ENCODE assay signal across 16 cellular contexts in the genomic region with DNA sequence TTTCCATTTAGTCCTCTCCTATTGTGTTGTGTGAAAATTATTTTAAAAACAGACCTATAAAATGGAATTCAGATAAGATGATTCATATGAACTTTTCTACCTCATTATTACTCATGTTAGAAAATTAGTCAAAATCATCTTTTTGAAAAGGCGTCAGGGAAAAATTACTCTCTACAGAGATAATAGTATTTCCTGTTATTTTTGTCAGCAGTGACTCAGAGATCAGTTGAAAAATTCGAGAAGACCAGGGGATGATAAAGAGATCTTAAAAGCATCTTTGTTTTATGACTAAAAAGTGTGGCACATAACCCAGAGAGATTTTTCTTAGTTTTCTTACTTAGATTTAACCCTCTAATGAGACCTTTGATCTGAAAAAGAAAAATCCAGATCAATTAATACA.
DNase-seq lines count a peak whose midpoint lies in the region; ATAC-seq, FAIRE-seq and TF ChIP-seq lines count a peak whose summit lies in the region.
"Had no signal": no experiment of that assay in that cellular context is flagged by ENCODE, and none has a peak within 500 bp of the region (broad histone marks: within the 10 kb centered on the region; RNA-seq: fewer than 3 reads in every experiment).

No MANE protein-coding gene starts in this region.

- H2BK12ac ChIP-seq in mesenchymal stem cell (ENCODE audit: low read length in 2 of 2) = no peak overlapping the region

- H3K4me3 ChIP-seq in brain microvascular endothelial cell (ENCODE audit: low read depth, low read length) = no peak overlapping the region
- H3K4me3 ChIP-seq in mesenchymal stem cell (ENCODE audit: insufficient read depth in 1 of 2, low read depth in 1 of 2, low read length in 2 of 2) = no peak overlapping the region
- H3K4me3 ChIP-seq in gastroesophageal sphincter = no peak overlapping the region
- H3K4me3 ChIP-seq: thoracic aorta had no signal

- WGBS in mesenchymal stem cell = no CpG with 5 or more reads among the region's 2 CpGs
- 18 to 90% methylated on average over 2 of the region's 2 CpGs for WGBS in gastroesophageal sphincter (ENCODE audit: low coverage in 1 of 2), 2 donors

- no peak overlapping the region for H2AFZ ChIP-seq in mesenchymal stem cell (ENCODE audit: low read depth, low read length)

- in situ Hi-C loops in brain microvascular endothelial cell (cut with HindIII; ENCODE audit: low pct_ligation_motif_present, low sequenced_read_pairs) = no loop called here

- H2BK15ac ChIP-seq in mesenchymal stem cell (ENCODE audit: low read depth, poor library complexity, severe bottlenecking) = no peak overlapping the region

- no peak overlapping the region for H3K27ac Mint-ChIP-seq in activated CD8-positive, alpha-beta memory T cell treated with anti-CD3 and anti-CD28 coated beads, Interleukin-2, amount 10 ng/mL, durations not matched to agents 7 days and 5 days
- H3K27ac Mint-ChIP-seq: activated CD4-positive, alpha-beta T cell treated with anti-CD3 and anti-CD28 coated beads, Interleukin-2, amount 10 ng/mL, durations not matched to agents 7 days and 5 days; activated naive CD8-positive, alpha-beta T cell treated with anti-CD3 and anti-CD28 coated beads, Interleukin-2, amount 10 ng/mL, durations not matched to agents 7 days and 5 days; CD8-positive, alpha-beta memory T cell; dendritic cell treated with granulocyte-macrophage colony-stimulating factor and Interleukin-4, amounts not matched to agents 40 ng/mL and 50 ng/mL, for 4 days; naive thymus-derived CD8-positive, alpha-beta T cell had no signal

- no peak for TF ChIP-seq EP300 in gastroesophageal sphincter (IDR thresholded peaks at IDR 0.05)

- H3K4ac ChIP-seq in mesenchymal stem cell (ENCODE audit: low read depth in 1 of 2, low read length in 2 of 2) = no peak overlapping the region

- no peak overlapping the region for H3K14ac ChIP-seq in mesenchymal stem cell (ENCODE audit: low read length in 2 of 2)

- H3K36me3 ChIP-seq in brain microvascular endothelial cell (replicated peaks) (no peaks in the 10 kb centered on the region), mesenchymal stem cell (ENCODE audit: control insufficient read depth in 1 of 2, insufficient read depth in 2 of 2, low read depth in 1 of 2, low read length in 2 of 2) (no peaks in the 10 kb centered on the region), gastroesophageal sphincter (no peaks in the 10 kb centered on the region)
- H3K36me3 ChIP-seq: thoracic aorta had no signal

- H2BK120ac ChIP-seq in mesenchymal stem cell (ENCODE audit: low read depth, low read length) = no peak overlapping the region

- TF ChIP-seq POLR2A in gastroesophageal sphincter (IDR thresholded peaks at IDR 0.05) = no peak

- no peak overlapping the region for H3K4me3 Mint-ChIP-seq in activated CD8-positive, alpha-beta memory T cell treated with anti-CD3 and anti-CD28 coated beads, Interleukin-2, amount 10 ng/mL, durations not matched to agents 7 days and 5 days
- H3K4me3 Mint-ChIP-seq: activated CD4-positive, alpha-beta T cell treated with anti-CD3 and anti-CD28 coated beads, Interleukin-2, amount 10 ng/mL, durations not matched to agents 7 days and 5 days; activated naive CD8-positive, alpha-beta T cell treated with anti-CD3 and anti-CD28 coated beads, Interleukin-2, amount 10 ng/mL, durations not matched to agents 7 days and 5 days; CD8-positive, alpha-beta memory T cell; dendritic cell treated with granulocyte-macrophage colony-stimulating factor and Interleukin-4, amounts not matched to agents 40 ng/mL and 50 ng/mL, for 4 days; naive thymus-derived CD8-positive, alpha-beta T cell had no signal

- no peak overlapping the region for H3K9ac ChIP-seq in mesenchymal stem cell (ENCODE audit: low read length)

- CTCF ChIA-PET in activated CD8-positive, alpha-beta memory T cell treated with anti-CD3 and anti-CD28 coated beads, Interleukin-2, amount 10 ng/mL, durations not matched to agents 7 days and 5 days (lab: Charles Lee) = no interaction called here

- H3K9me3 ChIP-seq in mesenchymal stem cell (ENCODE audit: control insufficient read depth, low read length) (no peaks in the 10 kb centered on the region), gastroesophageal sphincter (no peaks in the 10 kb centered on the region)

- H3K27ac ChIP-seq in brain microvascular endothelial cell (peak overlapping the region; percentile 24), mesenchymal stem cell (ENCODE audit: low read length, poor library complexity, severe bottlenecking) (no peak overlapping the region), gastroesophageal sphincter (no peak overlapping the region)
- H3K27ac ChIP-seq: thoracic aorta had no signal

- no peaks in the 10 kb centered on the region for H3K36me3 Mint-ChIP-seq in activated CD8-positive, alpha-beta memory T cell treated with anti-CD3 and anti-CD28 coated beads, Interleukin-2, amount 10 ng/mL, durations not matched to agents 7 days and 5 days
- H3K36me3 Mint-ChIP-seq: activated naive CD8-positive, alpha-beta T cell treated with anti-CD3 and anti-CD28 coated beads, Interleukin-2, amount 10 ng/mL, durations not matched to agents 7 days and 5 days; CD8-positive, alpha-beta memory T cell; naive thymus-derived CD8-positive, alpha-beta T cell had no signal

- no peak overlapping the region for H4K8ac ChIP-seq in mesenchymal stem cell (ENCODE audit: low read length)

- no peaks in the 10 kb centered on the region for H3K79me1 ChIP-seq in mesenchymal stem cell (replicated peaks; ENCODE audit: low read length, poor library complexity, severe bottlenecking)

- H3K4me1 Mint-ChIP-seq in activated CD8-positive, alpha-beta memory T cell treated with anti-CD3 and anti-CD28 coated beads, Interleukin-2, amount 10 ng/mL, durations not matched to agents 7 days and 5 days = peaks cover 3% of the 10 kb centered on the region
- H3K4me1 Mint-ChIP-seq: activated CD4-positive, alpha-beta T cell treated with anti-CD3 and anti-CD28 coated beads, Interleukin-2, amount 10 ng/mL, durations not matched to agents 7 days and 5 days; activated naive CD8-positive, alpha-beta T cell treated with anti-CD3 and anti-CD28 coated beads, Interleukin-2, amount 10 ng/mL, durations not matched to agents 7 days and 5 days; CD8-positive, alpha-beta memory T cell; naive thymus-derived CD8-positive, alpha-beta T cell had no signal

- H3K27me3 ChIP-seq in brain microvascular endothelial cell (replicated peaks) = no peaks in the 10 kb centered on the region
- H3K27me3 ChIP-seq in mesenchymal stem cell (ENCODE audit: control insufficient read depth in 1 of 2, insufficient read depth in 1 of 2, low read length in 2 of 2) = no peaks in the 10 kb centered on the region
- no peaks in the 10 kb centered on the region for H3K27me3 ChIP-seq in gastroesophageal sphincter

- DNase-seq in Daoy (ENCODE audit: low read depth) = peak; percentile 12
- DNase-seq in HTR-8/SVneo (ENCODE audit: insufficient read length, low spot score) = peak; percentile 31
- DNase-seq in brain microvascular endothelial cell = no peak
- DNase-seq in mesenchymal stem cell = peak; percentile 26
- no peak for DNase-seq in activated CD8-positive, alpha-beta memory T cell treated with anti-CD3 and anti-CD28 coated beads, Interleukin-2, amount 10 ng/mL, durations not matched to agents 7 days and 5 days
- DNase-seq in MV-4-11 (lab: John Stamatoyannopoulos, UW) = no peak
- no peak for DNase-seq in NK-92 (lab: John Stamatoyannopoulos, UW; ENCODE audit: unreplicated experiment)
- DNase-seq: activated CD4-positive, alpha-beta T cell treated with anti-CD3 and anti-CD28 coated beads, Interleukin-2, amount 10 ng/mL, durations not matched to agents 7 days and 5 days; activated naive CD8-positive, alpha-beta T cell treated with anti-CD3 and anti-CD28 coated beads, Interleukin-2, amount 10 ng/mL, durations not matched to agents 7 days and 5 days; CD8-positive, alpha-beta memory T cell; left cardiac atrium; naive thymus-derived CD8-positive, alpha-beta T cell; NCI-H2171 treated with DMSO at 0.1 percent for 48 hours had no signal

- FAIRE-seq in HTR-8/SVneo (lab: Jason Lieb, UNC) = no peak

- H2BK5ac ChIP-seq in mesenchymal stem cell (ENCODE audit: low read depth, low read length, poor library complexity, severe bottlenecking) = no peak overlapping the region

- H3K23ac ChIP-seq in mesenchymal stem cell (ENCODE audit: low read length in 2 of 2) = no peak overlapping the region

- TF ChIP-seq CTCF in brain microvascular endothelial cell (IDR thresholded peaks at IDR 0.05; ENCODE audit: low read depth, low read length, missing control alignments) (no peak), gastroesophageal sphincter (IDR thresholded peaks at IDR 0.05) (no peak)

- H3K4me1 ChIP-seq in mesenchymal stem cell (ENCODE audit: control insufficient read depth, insufficient read depth, low read depth, low read length) (peaks cover 2% of the 10 kb centered on the region), gastroesophageal sphincter (no peaks in the 10 kb centered on the region)

- no peak overlapping the region for H2AK5ac ChIP-seq in mesenchymal stem cell (ENCODE audit: low read length, severe bottlenecking)

- no peak overlapping the region for H3K18ac ChIP-seq in mesenchymal stem cell (ENCODE audit: low read depth in 1 of 2, low read length in 2 of 2)

- H3K27me3 Mint-ChIP-seq in activated CD8-positive, alpha-beta memory T cell treated with anti-CD3 and anti-CD28 coated beads, Interleukin-2, amount 10 ng/mL, durations not matched to agents 7 days and 5 days = no peaks in the 10 kb centered on the region
- H3K27me3 Mint-ChIP-seq: dendritic cell treated with granulocyte-macrophage colony-stimulating factor and Interleukin-4, amounts not matched to agents 40 ng/mL and 50 ng/mL, for 4 days had no signal

- no peaks in the 10 kb centered on the region for H3K9me3 Mint-ChIP-seq in activated CD8-positive, alpha-beta memory T cell treated with anti-CD3 and anti-CD28 coated beads, Interleukin-2, amount 10 ng/mL, durations not matched to agents 7 days and 5 days (ENCODE audit: low read depth)
- H3K9me3 Mint-ChIP-seq: activated CD4-positive, alpha-beta T cell treated with anti-CD3 and anti-CD28 coated beads, Interleukin-2, amount 10 ng/mL, durations not matched to agents 7 days and 5 days; activated naive CD8-positive, alpha-beta T cell treated with anti-CD3 and anti-CD28 coated beads, Interleukin-2, amount 10 ng/mL, durations not matched to agents 7 days and 5 days; CD8-positive, alpha-beta memory T cell had no signal

- no peak for ATAC-seq in activated CD8-positive, alpha-beta memory T cell treated with anti-CD3 and anti-CD28 coated beads, Interleukin-2, amount 10 ng/mL, durations not matched to agents 7 days and 5 days
- no peak for ATAC-seq in gastroesophageal sphincter
- ATAC-seq: naive thymus-derived CD8-positive, alpha-beta T cell had no signal

- no peak overlapping the region for H4K91ac ChIP-seq in mesenchymal stem cell (ENCODE audit: low read length)

- H3K4me2 ChIP-seq in mesenchymal stem cell (ENCODE audit: low read length, poor library complexity, severe bottlenecking) = no peak overlapping the region

Comparison
In these comparisons a context has a peak if more than half of its experiments do, and no peak if none do; other contexts are left out.
1. DNase-seq: peak in Daoy (single experiment), HTR-8/SVneo (single experiment) and mesenchymal stem cell (single experiment); none in brain microvascular endothelial cell (single experiment), activated CD8-positive, alpha-beta memory T cell treated with anti-CD3 and anti-CD28 coated beads, Interleukin-2, amount 10 ng/mL, durations not matched to agents 7 days and 5 days (single experiment), MV-4-11 (single experiment) and NK-92 (single experiment).